ENCODE assay signal across 22 cellular contexts in the genomic region with DNA sequence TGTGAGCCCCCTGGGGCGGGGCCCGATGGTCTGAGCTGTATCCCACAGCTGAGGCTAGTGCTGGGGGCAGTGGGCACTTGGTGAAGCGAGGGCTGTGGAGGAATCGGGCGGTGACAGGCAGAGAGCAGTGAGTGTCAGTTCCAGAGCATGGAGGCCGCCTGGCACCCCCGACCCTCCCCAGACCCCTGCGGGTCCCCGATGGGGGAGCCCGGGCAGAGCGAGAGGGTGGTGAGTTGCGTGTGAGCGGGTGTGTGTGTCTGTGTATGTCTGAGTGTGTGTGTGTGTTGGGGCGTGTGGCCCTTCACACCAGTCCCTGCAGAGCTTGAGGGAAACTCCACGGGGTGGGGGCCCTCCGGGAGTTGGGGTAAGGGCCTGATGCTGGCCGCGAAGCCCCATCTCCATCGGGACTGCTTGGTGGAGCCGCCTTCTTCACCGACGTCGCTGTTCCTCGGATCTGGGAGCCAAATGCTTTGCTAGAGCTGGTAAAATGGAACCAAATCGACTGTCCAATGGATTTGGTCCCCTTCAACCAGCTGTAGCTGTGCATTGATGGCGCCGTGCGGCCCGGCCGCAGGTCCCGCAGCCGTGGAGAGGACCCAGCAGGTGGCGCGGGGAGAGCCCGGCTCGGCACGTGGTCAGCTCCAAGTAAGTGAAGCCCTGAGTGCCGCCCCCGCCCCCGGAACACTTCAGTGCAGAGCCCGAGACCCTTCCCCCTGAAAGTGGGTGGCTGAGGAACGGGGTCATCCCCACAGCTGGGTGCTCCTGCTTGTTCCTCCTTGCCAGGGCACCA.
"Had no signal": no experiment of that assay in that cellular context is flagged by ENCODE, and none has a peak within 500 bp of the region (broad histone marks: within the 10 kb centered on the region; RNA-seq: fewer than 3 reads in every experiment).

No MANE protein-coding gene starts in this region.

- H3K36me3 ChIP-seq: gastroesophageal sphincter, neutrophil, stomach, thoracic aorta, transverse colon had no signal

- H3K27ac Mint-ChIP-seq: dendritic cell treated with granulocyte-macrophage colony-stimulating factor and Interleukin-4, amounts not matched to agents 40 ng/mL and 50 ng/mL, for 4 days; effector memory CD8-positive, alpha-beta T cell; naive thymus-derived CD4-positive, alpha-beta T cell; nephron progenitor cell had no signal

- FAIRE-seq: colon, kidney had no signal

- H3K27ac ChIP-seq: epithelial cell of prostate, hepatocyte, neutrophil, stomach, thoracic aorta, transverse colon had no signal

- H3K4me1 ChIP-seq: transverse colon had no signal

- H3K4me2 ChIP-seq: hepatocyte had no signal

- H3K9me3 Mint-ChIP-seq: dendritic cell treated with granulocyte-macrophage colony-stimulating factor and Interleukin-4, amounts not matched to agents 40 ng/mL and 50 ng/mL, for 4 days; effector memory CD8-positive, alpha-beta T cell; nephron progenitor cell had no signal

- ATAC-seq: effector memory CD8-positive, alpha-beta T cell; gastroesophageal sphincter; left colon; naive thymus-derived CD4-positive, alpha-beta T cell had no signal

- H3K4me3 Mint-ChIP-seq: dendritic cell treated with granulocyte-macrophage colony-stimulating factor and Interleukin-4, amounts not matched to agents 40 ng/mL and 50 ng/mL, for 4 days; effector memory CD8-positive, alpha-beta T cell; naive thymus-derived CD4-positive, alpha-beta T cell; nephron progenitor cell had no signal

- H3K27me3 ChIP-seq: hepatocyte had no signal

- H3K36me3 Mint-ChIP-seq: naive thymus-derived CD4-positive, alpha-beta T cell had no signal

- DNase-seq: cerebellar nuclear complex; effector memory CD8-positive, alpha-beta T cell; glutamatergic neuron; kidney; left colon; mammary epithelial cell; naive thymus-derived CD4-positive, alpha-beta T cell; nephron progenitor cell; stimulated activated CD4-positive, alpha-beta T cell treated with anti-CD3 and anti-CD28 coated beads, Interleukin-2, amount 100 ng/mL, for 24 hours; stimulated activated CD4-positive, alpha-beta T cell treated with anti-CD3 and anti-CD28 coated beads, Interleukin-4, amount 100 ng/mL, for 4 hours; stimulated activated naive CD4-positive, alpha-beta T cell; stomach; substantia nigra; transverse colon had no signal

- H3K9me3 ChIP-seq: esophagus muscularis mucosa, gastroesophageal sphincter, neutrophil, stomach, thoracic aorta, transverse colon had no signal

- H2AFZ ChIP-seq: hepatocyte had no signal

- H3K4me3 ChIP-seq: esophagus muscularis mucosa, gastroesophageal sphincter, hepatocyte, stomach, thoracic aorta, transverse colon had no signal
